ENCODE assay signal across 9 cellular contexts in genomic region chr5:159971931-159972461, GRCh38. TPM values are rescaled to one million over a fixed set of nuclear protein-coding genes. Genes with fewer than 3 reads are reported as not detected.
DNase-seq lines count a peak whose midpoint lies in the region; TF ChIP-seq lines count a peak whose summit lies in the region.
"Had no signal": no experiment of that assay in that cellular context is flagged by ENCODE, and none has a peak within 500 bp of the region (broad histone marks: within the 10 kb centered on the region; RNA-seq: fewer than 3 reads in every experiment).

No MANE protein-coding gene starts in this region.

- WGBS in prostate gland = 0% methylated on average over 17 of the region's 76 CpGs

- TF ChIP-seq CTCF in AG10803 (conservative IDR thresholded peaks at IDR 0.05; ENCODE audit: low read length) = no peak
- TF ChIP-seq CTCF in fibroblast of pulmonary artery (IDR thresholded peaks at IDR 0.05; ENCODE audit: low read length, missing control alignments) = no peak
- no peak for TF ChIP-seq CTCF in GM20000 (IDR thresholded peaks at IDR 0.05; ENCODE audit: extremely low read depth, missing control alignments)
- no peak for TF ChIP-seq CTCF in prostate gland (IDR thresholded peaks at IDR 0.05)

- intact Hi-C loops in prostate gland (cut with DNase I) = loop anchor here (10.0 kb wide), 1 partner anchor 637 kb away; the partner anchor contains the start of gene IL12B

- H3K9me3 ChIP-seq in prostate gland = no peaks in the 10 kb centered on the region

- no peaks in the 10 kb centered on the region for H3K4me1 ChIP-seq in prostate gland (replicated peaks)

- no peaks in the 10 kb centered on the region for H3K36me3 ChIP-seq in prostate gland

- no peak for DNase-seq in AG10803 (ENCODE audit: low read depth)
- DNase-seq in NCI-H1105 treated with DMSO at 0.1 percent for 48 hours (lab: John Stamatoyannopoulos, UW) = peak; percentile 29
- no peak for DNase-seq in fibroblast of pulmonary artery (ENCODE audit: low read depth)
- DNase-seq in mucosa of gallbladder (ENCODE audit: low spot score) = peak; percentile 16
- DNase-seq in C1 segment of cervical spinal cord (lab: John Stamatoyannopoulos, UW) = no peak
- DNase-seq in cortex of kidney (lab: John Stamatoyannopoulos, UW) = no peak
- DNase-seq in GM20000 (ENCODE audit: low spot score) = no peak
- DNase-seq in prostate gland (ENCODE audit: low spot score) = no peak
- DNase-seq: effector CD8-positive, alpha-beta T cell had no signal

- TF ChIP-seq POLR2A in prostate gland (IDR thresholded peaks at IDR 0.05) = no peak

- H3K4me3 ChIP-seq in AG10803 (ENCODE audit: low read length) = peak overlapping the region; percentile 17; the same call in 1 of the 2 replicates
- peak overlapping the region; percentile 16 for H3K4me3 ChIP-seq in fibroblast of pulmonary artery (replicated peaks; ENCODE audit: low read depth, low read length)
- peak overlapping the region in 1 of 2 donors; percentile 16 for H3K4me3 ChIP-seq in prostate gland

- no peak overlapping the region for H3K27ac ChIP-seq in prostate gland

- H3K27me3 ChIP-seq in prostate gland (replicated peaks; ENCODE audit: insufficient read depth) = no peaks in the 10 kb centered on the region

RNA-seq across cellular contexts. Expression of gene TTC1, which starts 36.9 kb away (rescaled TPM):
- 39.7 TPM for total RNA-seq in mucosa of gallbladder
- 10 to 100 TPM; 30.6 to 34.2 TPM for total RNA-seq in prostate gland

RNA-seq across cellular contexts. Expression of gene ADRA1B, which starts 55.7 kb away (rescaled TPM):
- total RNA-seq in mucosa of gallbladder = 0.32 TPM
- total RNA-seq in prostate gland = under 1 TPM; 0.14 to 0.74 TPM

Comparison
In these comparisons a context has a peak if more than half of its experiments do, and no peak if none do; other contexts are left out.
1. DNase-seq: peak in NCI-H1105 treated with DMSO at 0.1 percent for 48 hours (single experiment) and mucosa of gallbladder (single experiment); none in AG10803 (single experiment), fibroblast of pulmonary artery (single experiment), C1 segment of cervical spinal cord (0 of 14), cortex of kidney (single experiment), GM20000 (single experiment) and prostate gland (single experiment).